In the genomic region with DNA sequence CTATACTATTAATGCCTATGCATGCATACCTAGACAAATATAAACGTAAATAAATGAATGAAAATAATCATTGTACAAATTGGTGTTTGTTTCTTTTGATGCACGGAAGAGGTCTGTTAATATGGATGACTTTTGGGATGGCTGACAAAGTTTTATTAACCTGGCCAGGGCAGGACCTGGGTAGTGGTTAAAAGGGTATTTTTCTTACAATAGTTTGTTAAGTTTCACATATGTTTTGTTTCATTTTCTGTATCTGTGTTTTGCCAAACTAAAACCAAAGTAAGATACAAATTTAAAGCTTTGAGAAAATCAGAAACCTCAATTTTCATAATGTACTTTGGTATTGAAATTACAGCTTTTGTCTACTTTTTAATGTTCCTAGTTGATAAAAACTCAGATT, we compare ENCODE assay signal across 33 cellular contexts.
DNase-seq lines count a peak whose midpoint lies in the region; ATAC-seq and TF ChIP-seq lines count a peak whose summit lies in the region.
"Had no signal": no experiment of that assay in that cellular context is flagged by ENCODE, and none has a peak within 500 bp of the region (broad histone marks: within the 10 kb centered on the region; RNA-seq: fewer than 3 reads in every experiment).

No MANE protein-coding gene starts in this region.

- no peaks in the 10 kb centered on the region for H3K27me3 Mint-ChIP-seq in endothelial cell (ENCODE audit: unreplicated experiment)
- H3K27me3 Mint-ChIP-seq: activated B cell treated with CpG ODN at 0.5 μM for 24 hours; CD4-positive, alpha-beta memory T cell; naive thymus-derived CD8-positive, alpha-beta T cell had no signal

- no peaks in the 10 kb centered on the region for H3K4me1 Mint-ChIP-seq in endothelial cell (ENCODE audit: unreplicated experiment)
- H3K4me1 Mint-ChIP-seq: activated B cell treated with CpG ODN at 0.5 μM for 24 hours; CD4-positive, alpha-beta memory T cell; GM23338; immature natural killer cell; naive thymus-derived CD8-positive, alpha-beta T cell had no signal

- no peak for DNase-seq in endothelial cell (ENCODE audit: low spot score)
- DNase-seq in NCI-H2196 (lab: John Stamatoyannopoulos, UW; ENCODE audit: unreplicated experiment) = no peak
- DNase-seq: activated B cell treated with CpG ODN at 0.5 μM for 24 hours; activated CD4-positive, alpha-beta T cell treated with anti-CD3 and anti-CD28 coated beads, Interleukin-2, amount 50 U/mL, for 1 hour; activated CD8-positive, alpha-beta memory T cell treated with anti-CD3 and anti-CD28 coated beads, Interleukin-2, amount 50 U/mL, for 4 hours; activated naive CD4-positive, alpha-beta T cell treated with Interleukin-2 at 50 U/mL for 16 hours; caudate nucleus; CD4-positive, alpha-beta memory T cell; effector memory CD4-positive, alpha-beta T cell; erythroblast; HFFc6; immature natural killer cell; left cardiac atrium; naive thymus-derived CD8-positive, alpha-beta T cell; NCI-H1436; NCI-H2081; NCI-H226; NCI-H526 treated with DMSO at 0.1 percent for 48 hours; occipital lobe; SK-N-SH; stimulated activated CD4-positive, alpha-beta T cell treated with anti-CD3 and anti-CD28 coated beads, Interleukin-4, amount 100 ng/mL, for 1 hour; stomach had no signal

- TF ChIP-seq CTCF in endothelial cell (IDR thresholded peaks at IDR 0.05; ENCODE audit: unreplicated experiment) = no peak

- no peaks in the 10 kb centered on the region for H3K36me3 Mint-ChIP-seq in endothelial cell (ENCODE audit: low read depth, unreplicated experiment)
- H3K36me3 Mint-ChIP-seq: CD4-positive, alpha-beta memory T cell; immature natural killer cell; naive thymus-derived CD8-positive, alpha-beta T cell had no signal

- no peak overlapping the region for H3K4me3 Mint-ChIP-seq in endothelial cell (ENCODE audit: unreplicated experiment)
- H3K4me3 Mint-ChIP-seq: activated B cell treated with CpG ODN at 0.5 μM for 24 hours; CD4-positive, alpha-beta memory T cell; GM23338; HFFc6; immature natural killer cell; naive thymus-derived CD8-positive, alpha-beta T cell; T-helper 1 cell treated with Interleukin-12 subunit alpha and Interleukin-12 subunit beta and Interleukin-4 antibody, amounts not matched to agents 30 μg/mL and 1 μg/mL, for 36 hours had no signal

- H3K9me3 Mint-ChIP-seq in endothelial cell (ENCODE audit: unreplicated experiment) = no peaks in the 10 kb centered on the region
- H3K9me3 Mint-ChIP-seq: T-helper 1 cell treated with Interleukin-12 subunit alpha and Interleukin-12 subunit beta and Interleukin-4 antibody, amounts not matched to agents 30 μg/mL and 1 μg/mL, for 36 hours had no signal

- no peak overlapping the region for H3K27ac Mint-ChIP-seq in endothelial cell (ENCODE audit: unreplicated experiment)
- H3K27ac Mint-ChIP-seq: activated B cell treated with CpG ODN at 0.5 μM for 24 hours; CD4-positive, alpha-beta memory T cell; GM23338; HFFc6; immature natural killer cell; naive thymus-derived CD8-positive, alpha-beta T cell; T-helper 1 cell treated with Interleukin-12 subunit alpha and Interleukin-12 subunit beta and Interleukin-4 antibody, amounts not matched to agents 30 μg/mL and 1 μg/mL, for 36 hours had no signal

- ATAC-seq in GM18511 (IDR thresholded peaks at IDR 0.05; ENCODE audit: unreplicated experiment) = peak; percentile 58
- peak; percentile 61 for ATAC-seq in GM19463 (IDR thresholded peaks at IDR 0.05; ENCODE audit: unreplicated experiment)
- ATAC-seq in HG02763 (IDR thresholded peaks at IDR 0.05; ENCODE audit: unreplicated experiment) = peak; percentile 56
- peak; percentile 72 for ATAC-seq in HG03457 (IDR thresholded peaks at IDR 0.05; ENCODE audit: unreplicated experiment)
- no peak for ATAC-seq in HG02970 (IDR thresholded peaks at IDR 0.05; ENCODE audit: low FRiP score, unreplicated experiment)
- no peak for ATAC-seq in GM21515 (IDR thresholded peaks at IDR 0.05; ENCODE audit: unreplicated experiment)
- ATAC-seq: A549; GM23338; left cardiac atrium; naive thymus-derived CD8-positive, alpha-beta T cell; Right ventricle myocardium inferior; sciatic nerve had no signal

Comparison
In these comparisons a context has a peak if more than half of its experiments do, and no peak if none do; other contexts are left out.
1. ATAC-seq: peak in GM18511 (single experiment), GM19463 (single experiment), HG02763 (single experiment) and HG03457 (single experiment); none in HG02970 (single experiment) and GM21515 (single experiment).